In genomic region chr5:31993182-31993961, GRCh38 we compare ENCODE assay signal across 11 cellular contexts.
DNase-seq lines count a peak whose midpoint lies in the region; ATAC-seq and TF ChIP-seq lines count a peak whose summit lies in the region.
"Had no signal": no experiment of that assay in that cellular context is flagged by ENCODE, and none has a peak within 500 bp of the region (broad histone marks: within the 10 kb centered on the region; RNA-seq: fewer than 3 reads in every experiment).

No MANE protein-coding gene starts in this region.

- TF ChIP-seq CTCF in AG09309 (IDR thresholded peaks at IDR 0.05; ENCODE audit: control insufficient read depth, insufficient read depth, low read depth, low read length, missing control alignments) (no peak), GM20000 (IDR thresholded peaks at IDR 0.05; ENCODE audit: extremely low read depth, missing control alignments) (no peak), fibroblast of mammary gland (conservative IDR thresholded peaks at IDR 0.05; ENCODE audit: control insufficient read depth, insufficient read depth, low read depth, low read length) (no peak)

- no peak for ATAC-seq in GM18502 (IDR thresholded peaks at IDR 0.05; ENCODE audit: poor library complexity, unreplicated experiment)
- ATAC-seq: K562, left colon had no signal

- H3K4me3 ChIP-seq in AG09309 (ENCODE audit: control insufficient read depth, low read depth, low read length) (no peak overlapping the region), fibroblast of mammary gland (ENCODE audit: control insufficient read depth, low read depth, low read length) (no peak overlapping the region)
- H3K4me3 ChIP-seq: K562, testis had no signal

- peak; percentile 66 for DNase-seq in AG09309 (ENCODE audit: low read depth)
- peak; percentile 45 for DNase-seq in GM20000 (ENCODE audit: low spot score)
- DNase-seq in HS-27A (ENCODE audit: low read depth): peak; percentile 73
- DNase-seq in fibroblast of mammary gland (ENCODE audit: low read depth): peak; percentile 13
- DNase-seq in amniotic stem cell (lab: John Stamatoyannopoulos, UW): no peak
- DNase-seq in stimulated activated CD4-positive, alpha-beta T cell treated with anti-CD3 and anti-CD28 coated beads, Interleukin-2, amount 100 ng/mL, for 48 hours: no peak
- no peak for DNase-seq in NCI-H2227 (lab: John Stamatoyannopoulos, UW; ENCODE audit: unreplicated experiment)
- DNase-seq: left colon, testis had no signal

Comparison
In these comparisons a context has a peak if more than half of its experiments do, and no peak if none do; other contexts are left out.
1. DNase-seq: peak in AG09309 (single experiment), GM20000 (single experiment), HS-27A (single experiment) and fibroblast of mammary gland (single experiment); none in amniotic stem cell (single experiment), stimulated activated CD4-positive, alpha-beta T cell treated with anti-CD3 and anti-CD28 coated beads, Interleukin-2, amount 100 ng/mL, for 48 hours (0 of 2) and NCI-H2227 (single experiment).